Comparison of ENCODE assay signal across 17 cellular contexts in the genomic region with DNA sequence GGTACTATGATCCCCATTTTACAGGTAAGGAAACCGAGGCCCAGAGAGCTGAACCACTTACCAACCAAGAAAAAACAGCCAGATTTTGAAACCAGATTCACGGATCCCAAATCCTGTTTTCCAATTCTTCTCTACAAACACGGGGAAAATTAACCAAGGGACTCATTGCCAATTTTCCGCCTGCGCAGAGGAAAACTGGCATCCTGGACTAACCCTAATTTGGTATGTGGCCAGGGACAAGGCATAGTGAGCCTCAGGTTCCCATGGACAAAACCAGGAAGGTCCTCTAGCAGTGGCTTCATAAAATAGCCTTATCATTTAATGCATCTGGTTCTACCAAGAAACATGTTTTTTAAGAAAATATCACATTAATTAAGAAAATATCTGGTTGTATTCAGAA.
DNase-seq lines count a peak whose midpoint lies in the region; TF ChIP-seq lines count a peak whose summit lies in the region.
"Had no signal": no experiment of that assay in that cellular context is flagged by ENCODE, and none has a peak within 500 bp of the region (broad histone marks: within the 10 kb centered on the region; RNA-seq: fewer than 3 reads in every experiment).

No MANE protein-coding gene starts in this region.

- H3K27ac Mint-ChIP-seq in CD14-positive monocyte, result no peak overlapping the region
- no peak overlapping the region for H3K27ac Mint-ChIP-seq in activated CD4-positive, alpha-beta T cell treated with anti-CD3 and anti-CD28 coated beads, Interleukin-2, amount 10 ng/mL, durations not matched to agents 7 days and 5 days
- H3K27ac Mint-ChIP-seq in CD4-positive, alpha-beta memory T cell, result no peak overlapping the region
- H3K27ac Mint-ChIP-seq: CD8-positive, alpha-beta memory T cell; H9 had no signal

- H3K27ac ChIP-seq in VCaP, result peak overlapping the region; percentile 93
- H3K27ac ChIP-seq in hepatocyte, result peak overlapping the region; percentile 91
- H3K27ac ChIP-seq in CD4-positive, alpha-beta memory T cell (ENCODE audit: low read depth, low read length), result no peak overlapping the region
- H3K27ac ChIP-seq: HL-60 had no signal

- DNase-seq in HFF-Myc (ENCODE audit: extremely low read depth, low read depth), result no peak
- DNase-seq in hepatocyte (ENCODE audit: low spot score), result no peak
- no peak for DNase-seq in CD14-positive monocyte (ENCODE audit: low spot score)
- no peak for DNase-seq in activated CD4-positive, alpha-beta T cell treated with anti-CD3 and anti-CD28 coated beads, Interleukin-2, amount 10 ng/mL, durations not matched to agents 7 days and 5 days
- no peak for DNase-seq in CD4-positive, alpha-beta memory T cell
- no peak for DNase-seq in activated T-cell treated with anti-CD3 and anti-CD28 coated beads, Interleukin-2, amount 50 U/mL, for 1 hour
- DNase-seq: AML-193; CD8-positive, alpha-beta memory T cell; COR-L47; DMS 273 treated with DMSO at 0.1 percent for 48 hours; DMS53; DND-41; EL; H9 had no signal

- POLR2A ChIA-PET in activated CD4-positive, alpha-beta T cell treated with anti-CD3 and anti-CD28 coated beads, Interleukin-2, amount 10 ng/mL, durations not matched to agents 7 days and 5 days (lab: Charles Lee), result no interaction called here
- POLR2A ChIA-PET in CD4-positive, alpha-beta memory T cell (lab: Charles Lee; ENCODE audit: partially characterized antibody), result no interaction called here

- H3K4me1 ChIP-seq in hepatocyte (ENCODE audit: insufficient read depth), result peaks cover 8% of the 10 kb centered on the region
- no peaks in the 10 kb centered on the region for H3K4me1 ChIP-seq in CD4-positive, alpha-beta memory T cell (ENCODE audit: insufficient read depth, low read length)

- no peaks in the 10 kb centered on the region for H3K4me1 Mint-ChIP-seq in CD14-positive monocyte
- no peaks in the 10 kb centered on the region for H3K4me1 Mint-ChIP-seq in activated CD4-positive, alpha-beta T cell treated with anti-CD3 and anti-CD28 coated beads, Interleukin-2, amount 10 ng/mL, durations not matched to agents 7 days and 5 days
- H3K4me1 Mint-ChIP-seq in CD4-positive, alpha-beta memory T cell, result no peaks in the 10 kb centered on the region
- H3K4me1 Mint-ChIP-seq: CD8-positive, alpha-beta memory T cell had no signal

- H3K9me3 Mint-ChIP-seq in CD14-positive monocyte, result no peaks in the 10 kb centered on the region
- no peaks in the 10 kb centered on the region for H3K9me3 Mint-ChIP-seq in activated CD4-positive, alpha-beta T cell treated with anti-CD3 and anti-CD28 coated beads, Interleukin-2, amount 10 ng/mL, durations not matched to agents 7 days and 5 days
- peaks cover 0 to 5% (median under 1%) of the 10 kb centered on the region in 8 donors for H3K9me3 Mint-ChIP-seq in CD4-positive, alpha-beta memory T cell
- H3K9me3 Mint-ChIP-seq: H9 had no signal

- intact Hi-C loops in CD14-positive monocyte (cut with micrococcal nuclease), result no loop called here
- intact Hi-C loops in CD4-positive, alpha-beta memory T cell (cut with micrococcal nuclease), result no loop called here

- H3K4me3 ChIP-seq in HFF-Myc (replicated peaks; ENCODE audit: low read depth, low read length), result peak overlapping the region; percentile 67
- H3K4me3 ChIP-seq in hepatocyte, result no peak overlapping the region
- H3K4me3 ChIP-seq in CD4-positive, alpha-beta memory T cell (ENCODE audit: low read length in 2 of 2), result no peak overlapping the region
- H3K4me3 ChIP-seq: GM12878 had no signal

- H3K4me3 Mint-ChIP-seq in CD14-positive monocyte, result no peak overlapping the region
- H3K4me3 Mint-ChIP-seq in activated CD4-positive, alpha-beta T cell treated with anti-CD3 and anti-CD28 coated beads, Interleukin-2, amount 10 ng/mL, durations not matched to agents 7 days and 5 days, result no peak overlapping the region
- no peak overlapping the region for H3K4me3 Mint-ChIP-seq in CD4-positive, alpha-beta memory T cell
- H3K4me3 Mint-ChIP-seq: CD8-positive, alpha-beta memory T cell; H9 had no signal

- no peaks in the 10 kb centered on the region for H3K36me3 ChIP-seq in hepatocyte (replicated peaks; ENCODE audit: insufficient read depth, low read depth)
- no peaks in the 10 kb centered on the region for H3K36me3 ChIP-seq in CD4-positive, alpha-beta memory T cell (ENCODE audit: insufficient read depth, low read length)

- no peaks in the 10 kb centered on the region for H3K9me3 ChIP-seq in hepatocyte (ENCODE audit: low read depth)
- H3K9me3 ChIP-seq in CD4-positive, alpha-beta memory T cell (ENCODE audit: control insufficient read depth in 1 of 2, low read length in 2 of 2), result no peaks in the 10 kb centered on the region

- H4K20me1 ChIP-seq in hepatocyte (ENCODE audit: insufficient read depth, poor library complexity, severe bottlenecking), result no peaks in the 10 kb centered on the region

- H3K4me2 ChIP-seq in hepatocyte, result peak overlapping the region; percentile 70

- no peaks in the 10 kb centered on the region for H3K9me2 ChIP-seq in hepatocyte (replicated peaks; ENCODE audit: insufficient read depth)

- no peak overlapping the region for H2AFZ ChIP-seq in hepatocyte

- H3K36me3 Mint-ChIP-seq in CD14-positive monocyte, result no peaks in the 10 kb centered on the region
- H3K36me3 Mint-ChIP-seq in activated CD4-positive, alpha-beta T cell treated with anti-CD3 and anti-CD28 coated beads, Interleukin-2, amount 10 ng/mL, durations not matched to agents 7 days and 5 days (ENCODE audit: low read depth), result no peaks in the 10 kb centered on the region
- no peaks in the 10 kb centered on the region for H3K36me3 Mint-ChIP-seq in CD4-positive, alpha-beta memory T cell
- H3K36me3 Mint-ChIP-seq: CD8-positive, alpha-beta memory T cell had no signal

- no peaks in the 10 kb centered on the region for H3K27me3 ChIP-seq in hepatocyte
- no peaks in the 10 kb centered on the region for H3K27me3 ChIP-seq in CD4-positive, alpha-beta memory T cell (ENCODE audit: insufficient read depth, low read length)

- peaks cover 56% of the 10 kb centered on the region for H3K79me2 ChIP-seq in hepatocyte

- no peak for TF ChIP-seq CTCF in HFF-Myc (IDR thresholded peaks at IDR 0.05; ENCODE audit: low read depth, low read length, missing control alignments)
- TF ChIP-seq CTCF in VCaP (conservative IDR thresholded peaks at IDR 0.05), result no peak
- no peak for TF ChIP-seq CTCF in hepatocyte (IDR thresholded peaks at IDR 0.05; ENCODE audit: poor library complexity)
- TF ChIP-seq CTCF in CD14-positive monocyte (IDR thresholded peaks at IDR 0.05), result no peak

- H3K27me3 Mint-ChIP-seq in CD14-positive monocyte (ENCODE audit: low read depth in 3 of 3), result peaks cover 5 to 7% (median 7%) of the 10 kb centered on the region in 3 donors
- peaks cover 10% of the 10 kb centered on the region for H3K27me3 Mint-ChIP-seq in activated CD4-positive, alpha-beta T cell treated with anti-CD3 and anti-CD28 coated beads, Interleukin-2, amount 10 ng/mL, durations not matched to agents 7 days and 5 days
- peaks cover 2 to 8% of the 10 kb centered on the region in 2 donors for H3K27me3 Mint-ChIP-seq in CD4-positive, alpha-beta memory T cell

- CTCF ChIA-PET in activated CD4-positive, alpha-beta T cell treated with anti-CD3 and anti-CD28 coated beads, Interleukin-2, amount 10 ng/mL, durations not matched to agents 7 days and 5 days (lab: Charles Lee), result no interaction called here
- CTCF ChIA-PET in CD4-positive, alpha-beta memory T cell (lab: Charles Lee; ENCODE audit: partially characterized antibody), result interaction anchor here (0.6 kb wide), 1 partner anchor 104 kb away, joined by 3 read pairs; no protein-coding TSS in a partner anchor

- WGBS in hepatocyte (ENCODE audit: low lambda C conversion rate, missing lambda C conversion rate), result 66% methylated on average over 5 of the region's 5 CpGs
